In genomic region chr2:215372968-215373649, GRCh38 we compare ENCODE assay signal across 16 cellular contexts.
"Had no signal": no experiment of that assay in that cellular context is flagged by ENCODE, and none has a peak within 500 bp of the region (broad histone marks: within the 10 kb centered on the region; RNA-seq: fewer than 3 reads in every experiment).

No MANE protein-coding gene starts in this region.

- H3K27me3 Mint-ChIP-seq: naive thymus-derived CD4-positive, alpha-beta T cell had no signal

- H3K4me3 Mint-ChIP-seq: naive thymus-derived CD4-positive, alpha-beta T cell; nephron progenitor cell; stimulated activated effector memory CD8-positive, alpha-beta T cell treated with anti-CD3 and anti-CD28 coated beads, Interleukin-12 subunit alpha, Interleukin-12 subunit beta, amount 100 ng/mL, for 72 hours had no signal

- H3K27ac Mint-ChIP-seq: naive thymus-derived CD4-positive, alpha-beta T cell; stimulated activated effector memory CD8-positive, alpha-beta T cell treated with anti-CD3 and anti-CD28 coated beads, Interleukin-12 subunit alpha, Interleukin-12 subunit beta, amount 100 ng/mL, for 72 hours had no signal

- H3K9me3 ChIP-seq: esophagus squamous epithelium, neutrophil, right atrium auricular region, tibial artery, upper lobe of right lung, vagina had no signal

- H3K4me3 ChIP-seq: esophagus squamous epithelium, right atrium auricular region, tibial artery, upper lobe of right lung, vagina had no signal

- H3K36me3 Mint-ChIP-seq: stimulated activated effector memory CD8-positive, alpha-beta T cell treated with anti-CD3 and anti-CD28 coated beads, Interleukin-12 subunit alpha, Interleukin-12 subunit beta, amount 100 ng/mL, for 72 hours had no signal

- H3K4me1 ChIP-seq: esophagus squamous epithelium, foreskin keratinocyte, right atrium auricular region, tibial artery, upper lobe of right lung, vagina had no signal

- ATAC-seq: foreskin keratinocyte; naive thymus-derived CD4-positive, alpha-beta T cell; stimulated activated effector memory CD8-positive, alpha-beta T cell treated with anti-CD3 and anti-CD28 coated beads, Interleukin-12 subunit alpha, Interleukin-12 subunit beta, amount 100 ng/mL, for 72 hours; stimulated activated naive CD8-positive, alpha-beta T cell treated with anti-CD3 and anti-CD28 coated beads, Interleukin-15, Interleukin-2, amounts not matched to agents 100 U/mL and 50 U/mL, for 24 hours; upper lobe of right lung had no signal

- H3K36me3 ChIP-seq: neutrophil had no signal

- DNase-seq: effector memory CD4-positive, alpha-beta T cell; esophagus squamous epithelium; foreskin keratinocyte; naive thymus-derived CD4-positive, alpha-beta T cell; nephron progenitor cell; posterior cingulate gyrus; stimulated activated CD4-positive, alpha-beta T cell treated with anti-CD3 and anti-CD28 coated beads, Interleukin-4, amount 100 ng/mL, for 1 hour; stimulated activated CD8-positive, alpha-beta memory T cell treated with anti-CD3 and anti-CD28 coated beads, Interleukin-4, amount 100 ng/mL, for 48 hours; stimulated activated naive CD8-positive, alpha-beta T cell treated with anti-CD3 and anti-CD28 coated beads, Interleukin-15, Interleukin-2, amounts not matched to agents 100 U/mL and 50 U/mL, for 24 hours; tibial artery; upper lobe of right lung had no signal

- H3K9me3 Mint-ChIP-seq: nephron progenitor cell; stimulated activated effector memory CD8-positive, alpha-beta T cell treated with anti-CD3 and anti-CD28 coated beads, Interleukin-12 subunit alpha, Interleukin-12 subunit beta, amount 100 ng/mL, for 72 hours had no signal

- H3K27ac ChIP-seq: epithelial cell of prostate, esophagus squamous epithelium, foreskin keratinocyte, neutrophil, right atrium auricular region, upper lobe of right lung, vagina had no signal

- H3K4me1 Mint-ChIP-seq: naive thymus-derived CD4-positive, alpha-beta T cell; nephron progenitor cell; stimulated activated effector memory CD8-positive, alpha-beta T cell treated with anti-CD3 and anti-CD28 coated beads, Interleukin-12 subunit alpha, Interleukin-12 subunit beta, amount 100 ng/mL, for 72 hours had no signal

- H3K27me3 ChIP-seq: esophagus squamous epithelium, foreskin keratinocyte, neutrophil, right atrium auricular region, tibial artery, upper lobe of right lung, vagina had no signal
